Comparison of ENCODE assay signal across 17 cellular contexts in genomic region chr13:42112864-42113263, GRCh38.
DNase-seq lines count a peak whose midpoint lies in the region; ATAC-seq and TF ChIP-seq lines count a peak whose summit lies in the region.
"Had no signal": no experiment of that assay in that cellular context is flagged by ENCODE, and none has a peak within 500 bp of the region (broad histone marks: within the 10 kb centered on the region; RNA-seq: fewer than 3 reads in every experiment).

No MANE protein-coding gene starts in this region.

- H2BK120ac ChIP-seq in trophoblast cell (ENCODE audit: insufficient read depth, low read length, poor library complexity) = no peak overlapping the region
- no peak overlapping the region for H2BK120ac ChIP-seq in H9 (ENCODE audit: low read depth, low read length, poor library complexity, severe bottlenecking)

- WGBS in trophoblast cell (ENCODE audit: extremely low coverage, insufficient coverage, insufficient read length) = no CpG with 5 or more reads among the region's 4 CpGs
- WGBS in H9 (ENCODE audit: extremely low coverage, insufficient read length, low lambda C conversion rate) = no CpG with 5 or more reads among the region's 4 CpGs

- H3K4me2 ChIP-seq in BLaER1 = peak overlapping the region; percentile 44
- no peak overlapping the region for H3K4me2 ChIP-seq in trophoblast cell (ENCODE audit: low read length)
- H3K4me2 ChIP-seq in H9 (ENCODE audit: insufficient read depth, insufficient read length, low read length) = no peak overlapping the region
- H3K4me2 ChIP-seq: A549 had no signal

- no peak overlapping the region for H4K8ac ChIP-seq in trophoblast cell (ENCODE audit: low read depth, low read length)
- H4K8ac ChIP-seq in H9 (replicated peaks; ENCODE audit: insufficient read length, low read depth, low read length) = no peak overlapping the region

- no peak overlapping the region for H2BK20ac ChIP-seq in H9 (ENCODE audit: low read depth, low read length, poor library complexity, severe bottlenecking)

- H3K4me1 Mint-ChIP-seq in T-helper 17 cell = peaks cover 16% of the 10 kb centered on the region
- H3K4me1 Mint-ChIP-seq in H9 = peaks cover 5 to 7% of the 10 kb centered on the region in 2 experiments; a peak in 3 of 4 replicates
- peaks cover 5% of the 10 kb centered on the region for H3K4me1 Mint-ChIP-seq in WTC11
- H3K4me1 Mint-ChIP-seq: B cell had no signal

- H3K23me2 ChIP-seq in H9 (ENCODE audit: insufficient read length, low read depth, low read length, poor library complexity, severe bottlenecking) = no peaks in the 10 kb centered on the region

- no peak overlapping the region for H2BK15ac ChIP-seq in H9 (ENCODE audit: low read depth, low read length)

- no peak overlapping the region for H3K9ac ChIP-seq in BLaER1
- no peak overlapping the region for H3K9ac ChIP-seq in trophoblast cell (ENCODE audit: low read length)
- H3K9ac ChIP-seq in H9 (ENCODE audit: extremely low read depth, insufficient read length, low read length) = no peak overlapping the region

- H3K18ac ChIP-seq in trophoblast cell (ENCODE audit: low read length) = no peak overlapping the region
- H3K18ac ChIP-seq in H9 (ENCODE audit: insufficient read length, low read depth, low read length) = no peak overlapping the region

- H2AK5ac ChIP-seq in trophoblast cell (ENCODE audit: low read length) (no peak overlapping the region), H9 (ENCODE audit: insufficient read length, low read length) (no peak overlapping the region)

- H3K4me1 ChIP-seq in BLaER1 (peaks cover 24% of the 10 kb centered on the region), trophoblast cell (ENCODE audit: control insufficient read depth in 1 of 2, insufficient read depth in 2 of 2, low read length in 2 of 2) (peaks cover 0 to 3% of the 10 kb centered on the region in 2 experiments), right atrium auricular region (peaks cover 0 to 19% of the 10 kb centered on the region in 2 donors), H9 (ENCODE audit: insufficient read depth, low read length) (no peaks in the 10 kb centered on the region; the same call in 1 of the 2 replicates)

- H4K91ac ChIP-seq in trophoblast cell (ENCODE audit: low read depth, low read length) (no peak overlapping the region), H9 (ENCODE audit: insufficient read length, low read depth, low read length) (no peak overlapping the region)

- no peaks in the 10 kb centered on the region for H3K36me3 Mint-ChIP-seq in T-helper 17 cell (ENCODE audit: low read depth)
- H3K36me3 Mint-ChIP-seq in H9 (ENCODE audit: insufficient read depth in 1 of 3, low read depth in 3 of 3) = no peaks in the 10 kb centered on the region
- H3K36me3 Mint-ChIP-seq in WTC11 = no peaks in the 10 kb centered on the region
- H3K36me3 Mint-ChIP-seq: CD8-positive, alpha-beta T cell had no signal

- peak overlapping the region; percentile 53 for H3K27ac Mint-ChIP-seq in T-helper 17 cell
- no peak overlapping the region for H3K27ac Mint-ChIP-seq in H9
- no peak overlapping the region for H3K27ac Mint-ChIP-seq in WTC11
- H3K27ac Mint-ChIP-seq: B cell; CD4-positive, alpha-beta T cell; CD8-positive, alpha-beta T cell had no signal

- DNase-seq in T-helper 17 cell (no peak), trophoblast cell (no peak), right atrium auricular region (ENCODE audit: low spot score) (no peak), H9 (no peak), WTC11 (ENCODE audit: low spot score) (no peak)
- DNase-seq: AML-193; Caco-2; Calu3; CD4-positive, alpha-beta T cell; CD8-positive, alpha-beta T cell; DMS79 treated with DMSO at 0.1 percent for 48 hours; GF-D8 had no signal

- CTCF ChIA-PET in WTC11 (lab: Charles Lee) = interaction anchor here (1.5 to 1.8 kb wide), 2 partner anchors 445 to 525 kb away, joined by 4 to 6 read pairs; no protein-coding TSS in a partner anchor

- H3K79me1 ChIP-seq in trophoblast cell (ENCODE audit: low read length) (no peaks in the 10 kb centered on the region), H9 (ENCODE audit: insufficient read depth, low read depth, low read length, poor library complexity, severe bottlenecking) (peaks cover 2% of the 10 kb centered on the region)

- H3K79me2 ChIP-seq in trophoblast cell (ENCODE audit: control insufficient read depth, insufficient read depth, low read length, poor library complexity) (no peaks in the 10 kb centered on the region), H9 (ENCODE audit: insufficient read depth, low read length) (no peaks in the 10 kb centered on the region)

- H3K9me3 ChIP-seq in BLaER1 (no peaks in the 10 kb centered on the region), T-helper 17 cell (ENCODE audit: control insufficient read depth, low read length, poor library complexity, severe bottlenecking) (no peaks in the 10 kb centered on the region), trophoblast cell (ENCODE audit: insufficient read depth, low read depth, low read length) (peaks cover 1% of the 10 kb centered on the region), right atrium auricular region (no peaks in the 10 kb centered on the region), H9 (ENCODE audit: control insufficient read depth, low read depth, low read length) (no peaks in the 10 kb centered on the region)
- H3K9me3 ChIP-seq: A549, Caco-2 had no signal

- H3K27me3 Mint-ChIP-seq in T-helper 17 cell = no peaks in the 10 kb centered on the region
- no peaks in the 10 kb centered on the region for H3K27me3 Mint-ChIP-seq in H9 (ENCODE audit: low read depth)
- no peaks in the 10 kb centered on the region for H3K27me3 Mint-ChIP-seq in WTC11 (ENCODE audit: low read depth)
- H3K27me3 Mint-ChIP-seq: CD4-positive, alpha-beta T cell had no signal

- no peak overlapping the region for H2BK5ac ChIP-seq in trophoblast cell (ENCODE audit: low read depth, low read length, poor library complexity)
- no peak overlapping the region for H2BK5ac ChIP-seq in H9 (ENCODE audit: insufficient read length, low read length)

- H3K4me3 ChIP-seq in BLaER1 (no peak overlapping the region), trophoblast cell (ENCODE audit: low read depth, low read length) (no peak overlapping the region), right atrium auricular region (no peak overlapping the region)
- H3K4me3 ChIP-seq: A549 had no signal

- H3K14ac ChIP-seq in trophoblast cell (ENCODE audit: low read length) (no peak overlapping the region), H9 (ENCODE audit: insufficient read depth, low read length) (no peak overlapping the region)

- no peak for TF ChIP-seq CTCF in right atrium auricular region (IDR thresholded peaks at IDR 0.05)
- TF ChIP-seq CTCF in H9 (conservative IDR thresholded peaks at IDR 0.05) = no peak
- no peak for TF ChIP-seq CTCF in WTC11 (IDR thresholded peaks at IDR 0.05)

- no peak overlapping the region for H4K5ac ChIP-seq in H9 (ENCODE audit: insufficient read length, low read depth, low read length)

- H3K36me3 ChIP-seq in BLaER1 = no peaks in the 10 kb centered on the region
- H3K36me3 ChIP-seq in trophoblast cell (ENCODE audit: control insufficient read depth in 1 of 2, insufficient read depth in 2 of 2, low read length in 2 of 2) = no peaks in the 10 kb centered on the region
- H3K36me3 ChIP-seq in right atrium auricular region = no peaks in the 10 kb centered on the region

- H3T11ph ChIP-seq in H9 (ENCODE audit: low read length) = no peak overlapping the region

- H3K27ac ChIP-seq in BLaER1 (no peak overlapping the region), trophoblast cell (ENCODE audit: low read depth, low read length) (no peak overlapping the region), right atrium auricular region (no peak overlapping the region), H9 (ENCODE audit: insufficient read length, low read depth, low read length) (no peak overlapping the region)
- H3K27ac ChIP-seq: 22Rv1, A549, C4-2B had no signal

- H3K23ac ChIP-seq in trophoblast cell (ENCODE audit: low read length) (peak overlapping the region; percentile 25), H9 (ENCODE audit: insufficient read length, low read depth, low read length) (no peak overlapping the region)

- H2AFZ ChIP-seq in trophoblast cell (ENCODE audit: insufficient read depth, low read length, poor library complexity) (no peak overlapping the region), H9 (ENCODE audit: low read length) (no peak overlapping the region)

- ATAC-seq in T-helper 17 cell = no peak
- no peak for ATAC-seq in WTC11
- ATAC-seq: A549; CD8-positive, alpha-beta T cell had no signal

- H3K27me3 ChIP-seq in BLaER1 = no peaks in the 10 kb centered on the region
- no peaks in the 10 kb centered on the region for H3K27me3 ChIP-seq in trophoblast cell (ENCODE audit: insufficient read depth, low read length)
- H3K27me3 ChIP-seq in right atrium auricular region = no peaks in the 10 kb centered on the region
- H3K27me3 ChIP-seq in H9 (ENCODE audit: insufficient read depth, low read length) = no peaks in the 10 kb centered on the region

- no peak overlapping the region for H4K12ac ChIP-seq in trophoblast cell (ENCODE audit: low read depth, low read length)

- H3K4me3 Mint-ChIP-seq in T-helper 17 cell = no peak overlapping the region
- no peak overlapping the region for H3K4me3 Mint-ChIP-seq in H9
- H3K4me3 Mint-ChIP-seq in WTC11 = no peak overlapping the region
- H3K4me3 Mint-ChIP-seq: B cell; CD4-positive, alpha-beta T cell; CD8-positive, alpha-beta T cell had no signal

- H4K20me1 ChIP-seq in BLaER1 = peaks cover 80% of the 10 kb centered on the region
- H4K20me1 ChIP-seq in H9 (ENCODE audit: control insufficient read depth, insufficient read depth, insufficient read length) = no peaks in the 10 kb centered on the region

- no peak overlapping the region for H3K56ac ChIP-seq in H9 (ENCODE audit: insufficient read length, low read depth, low read length)

- POLR2A ChIA-PET in WTC11 (lab: Charles Lee) = no interaction called here

- no peak overlapping the region for H2BK12ac ChIP-seq in trophoblast cell (ENCODE audit: low read length)
- H2BK12ac ChIP-seq in H9 (ENCODE audit: insufficient read length, low read depth, low read length) = no peak overlapping the region

- H3K4ac ChIP-seq in trophoblast cell (ENCODE audit: low read depth, low read length) (no peak overlapping the region), H9 (ENCODE audit: low read depth, low read length) (no peak overlapping the region)

- peaks cover 0 to 3% of the 10 kb centered on the region in 2 experiments; a peak in 1 of 5 replicates for H3K9me3 Mint-ChIP-seq in H9
- no peaks in the 10 kb centered on the region for H3K9me3 Mint-ChIP-seq in WTC11
- H3K9me3 Mint-ChIP-seq: CD4-positive, alpha-beta T cell; CD8-positive, alpha-beta T cell had no signal

TF ChIP-seq in WTC11, 78 proteins besides CTCF, POLR2A, EP300 and RAD21 (continues in another document):
- no peak for TF ChIP-seq PREB (CRISPR knock-in tag; IDR thresholded peaks at IDR 0.05; ENCODE audit: borderline replicate concordance)
- no peak for TF ChIP-seq ZNF317 (CRISPR knock-in tag; IDR thresholded peaks at IDR 0.05; ENCODE audit: borderline replicate concordance, low read depth)
